ENCODE assay signal across 1 cellular context in genomic region chr17:48012151-48012520, GRCh38.
TF ChIP-seq lines count a peak whose summit lies in the region.

No MANE protein-coding gene starts in this region.

TF ChIP-seq in HEK293, 187 proteins besides CTCF, POLR2A, EP300 and RAD21 (continued from another document):
- 0 out of 2 replicates have a peak, but pooled peaks have one; percentile 17 for TF ChIP-seq KLF17 (tag by site-specific recombination; IDR thresholded peaks at IDR 0.05)
- TF ChIP-seq GLI4 (tag by site-specific recombination; IDR thresholded peaks at IDR 0.05): no peak
- no peak for TF ChIP-seq ZNF26 (tag by site-specific recombination; IDR thresholded peaks at IDR 0.05)
- TF ChIP-seq ZNF449 (tag by site-specific recombination; IDR thresholded peaks at IDR 0.05): peak; percentile 78
- no peak for TF ChIP-seq ZNF416 (tag by site-specific recombination; IDR thresholded peaks at IDR 0.05)
- TF ChIP-seq ZNF76 (tag by site-specific recombination; IDR thresholded peaks at IDR 0.05; ENCODE audit: borderline replicate concordance, low read depth): peak; percentile 36; the same call in 1 of the 2 replicates
- TF ChIP-seq, protein P1, sequence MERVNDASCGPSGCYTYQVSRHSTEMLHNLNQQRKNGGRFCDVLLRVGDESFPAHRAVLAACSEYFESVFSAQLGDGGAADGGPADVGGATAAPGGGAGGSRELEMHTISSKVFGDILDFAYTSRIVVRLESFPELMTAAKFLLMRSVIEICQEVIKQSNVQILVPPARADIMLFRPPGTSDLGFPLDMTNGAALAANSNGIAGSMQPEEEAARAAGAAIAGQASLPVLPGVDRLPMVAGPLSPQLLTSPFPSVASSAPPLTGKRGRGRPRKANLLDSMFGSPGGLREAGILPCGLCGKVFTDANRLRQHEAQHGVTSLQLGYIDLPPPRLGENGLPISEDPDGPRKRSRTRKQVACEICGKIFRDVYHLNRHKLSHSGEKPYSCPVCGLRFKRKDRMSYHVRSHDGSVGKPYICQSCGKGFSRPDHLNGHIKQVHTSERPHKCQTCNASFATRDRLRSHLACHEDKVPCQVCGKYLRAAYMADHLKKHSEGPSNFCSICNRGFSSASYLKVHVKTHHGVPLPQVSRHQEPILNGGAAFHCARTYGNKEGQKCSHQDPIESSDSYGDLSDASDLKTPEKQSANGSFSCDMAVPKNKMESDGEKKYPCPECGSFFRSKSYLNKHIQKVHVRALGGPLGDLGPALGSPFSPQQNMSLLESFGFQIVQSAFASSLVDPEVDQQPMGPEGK (tag by site-specific recombination; IDR thresholded peaks at IDR 0.05): peak; percentile 80
- TF ChIP-seq ZNF561 (tag by site-specific recombination; IDR thresholded peaks at IDR 0.05; ENCODE audit: borderline replicate concordance): peak; percentile 81
- TF ChIP-seq ZBTB26 (tag by site-specific recombination; optimal IDR thresholded peaks at IDR 0.05): peak; percentile 88
